1 cellular context compared by ENCODE assay signal in genomic region chr22:39174498-39175120, GRCh38.
TF ChIP-seq lines count a peak whose summit lies in the region.

No MANE protein-coding gene starts in this region.

TF ChIP-seq in HepG2, 621 proteins besides CTCF, POLR2A, EP300 and RAD21 (continued from another document and continues in another):
- TF ChIP-seq MLXIP (CRISPR knock-in tag; IDR thresholded peaks at IDR 0.05; ENCODE audit: borderline replicate concordance) (no peak), ZSCAN20 (CRISPR knock-in tag; IDR thresholded peaks at IDR 0.05; ENCODE audit: borderline replicate concordance) (no peak), ZNF326 (CRISPR knock-in tag; IDR thresholded peaks at IDR 0.05; ENCODE audit: borderline replicate concordance) (no peak), SMAD3 (CRISPR knock-in tag; IDR thresholded peaks at IDR 0.05) (peak; percentile 88), SOX6 (IDR thresholded peaks at IDR 0.05) (no peak), SOX6 (CRISPR knock-in tag; IDR thresholded peaks at IDR 0.05) (peak; percentile 92), ZMYM3 (CRISPR knock-in tag; IDR thresholded peaks at IDR 0.05) (peak; percentile 83), HNF4A (CRISPR knock-in tag; IDR thresholded peaks at IDR 0.05) (peak; percentile 46; the same call in 1 of the 2 replicates), ZNF275 (CRISPR knock-in tag; IDR thresholded peaks at IDR 0.05; ENCODE audit: borderline replicate concordance) (no peak), ZNF644 (CRISPR knock-in tag; IDR thresholded peaks at IDR 0.05; ENCODE audit: low read depth) (no peak), NFKBIZ (CRISPR knock-in tag; IDR thresholded peaks at IDR 0.05) (peak; percentile 85), MEF2D (CRISPR knock-in tag; IDR thresholded peaks at IDR 0.05) (peak; percentile 76), NFKB2 (CRISPR knock-in tag; IDR thresholded peaks at IDR 0.05; ENCODE audit: borderline replicate concordance) (no peak; the same call in 1 of the 2 replicates), ZNF639 (CRISPR knock-in tag; conservative IDR thresholded peaks at IDR 0.05) (0 out of 2 replicates have a peak, but pooled peaks have one; percentile 21), KLF13 (CRISPR knock-in tag; IDR thresholded peaks at IDR 0.05) (no peak), ATF7 (IDR thresholded peaks at IDR 0.05) (peak; percentile 99), ATF7 (CRISPR knock-in tag; IDR thresholded peaks at IDR 0.05) (peak; percentile 99), ATF4 (CRISPR knock-in tag; IDR thresholded peaks at IDR 0.05) (peak in 1 of 2 experiments; percentile 54; a peak in 1 of 4 replicates), BHLHE40 (IDR thresholded peaks at IDR 0.05; ENCODE audit: low read length) (no peak), MTF1 (CRISPR knock-in tag; IDR thresholded peaks at IDR 0.05) (no peak), RFXAP (CRISPR knock-in tag; IDR thresholded peaks at IDR 0.05; ENCODE audit: borderline replicate concordance) (no peak), MEIS1 (CRISPR knock-in tag; IDR thresholded peaks at IDR 0.05; ENCODE audit: borderline replicate concordance) (no peak), CREBL2 (CRISPR knock-in tag; IDR thresholded peaks at IDR 0.05; ENCODE audit: borderline replicate concordance) (no peak), ZNF503 (CRISPR knock-in tag; IDR thresholded peaks at IDR 0.05) (peak; percentile 85; the same call in 1 of the 2 replicates), BCL3 (CRISPR knock-in tag; IDR thresholded peaks at IDR 0.05) (no peak), DNMT1 (CRISPR knock-in tag; IDR thresholded peaks at IDR 0.05) (no peak)
- TF ChIP-seq, protein P1, sequence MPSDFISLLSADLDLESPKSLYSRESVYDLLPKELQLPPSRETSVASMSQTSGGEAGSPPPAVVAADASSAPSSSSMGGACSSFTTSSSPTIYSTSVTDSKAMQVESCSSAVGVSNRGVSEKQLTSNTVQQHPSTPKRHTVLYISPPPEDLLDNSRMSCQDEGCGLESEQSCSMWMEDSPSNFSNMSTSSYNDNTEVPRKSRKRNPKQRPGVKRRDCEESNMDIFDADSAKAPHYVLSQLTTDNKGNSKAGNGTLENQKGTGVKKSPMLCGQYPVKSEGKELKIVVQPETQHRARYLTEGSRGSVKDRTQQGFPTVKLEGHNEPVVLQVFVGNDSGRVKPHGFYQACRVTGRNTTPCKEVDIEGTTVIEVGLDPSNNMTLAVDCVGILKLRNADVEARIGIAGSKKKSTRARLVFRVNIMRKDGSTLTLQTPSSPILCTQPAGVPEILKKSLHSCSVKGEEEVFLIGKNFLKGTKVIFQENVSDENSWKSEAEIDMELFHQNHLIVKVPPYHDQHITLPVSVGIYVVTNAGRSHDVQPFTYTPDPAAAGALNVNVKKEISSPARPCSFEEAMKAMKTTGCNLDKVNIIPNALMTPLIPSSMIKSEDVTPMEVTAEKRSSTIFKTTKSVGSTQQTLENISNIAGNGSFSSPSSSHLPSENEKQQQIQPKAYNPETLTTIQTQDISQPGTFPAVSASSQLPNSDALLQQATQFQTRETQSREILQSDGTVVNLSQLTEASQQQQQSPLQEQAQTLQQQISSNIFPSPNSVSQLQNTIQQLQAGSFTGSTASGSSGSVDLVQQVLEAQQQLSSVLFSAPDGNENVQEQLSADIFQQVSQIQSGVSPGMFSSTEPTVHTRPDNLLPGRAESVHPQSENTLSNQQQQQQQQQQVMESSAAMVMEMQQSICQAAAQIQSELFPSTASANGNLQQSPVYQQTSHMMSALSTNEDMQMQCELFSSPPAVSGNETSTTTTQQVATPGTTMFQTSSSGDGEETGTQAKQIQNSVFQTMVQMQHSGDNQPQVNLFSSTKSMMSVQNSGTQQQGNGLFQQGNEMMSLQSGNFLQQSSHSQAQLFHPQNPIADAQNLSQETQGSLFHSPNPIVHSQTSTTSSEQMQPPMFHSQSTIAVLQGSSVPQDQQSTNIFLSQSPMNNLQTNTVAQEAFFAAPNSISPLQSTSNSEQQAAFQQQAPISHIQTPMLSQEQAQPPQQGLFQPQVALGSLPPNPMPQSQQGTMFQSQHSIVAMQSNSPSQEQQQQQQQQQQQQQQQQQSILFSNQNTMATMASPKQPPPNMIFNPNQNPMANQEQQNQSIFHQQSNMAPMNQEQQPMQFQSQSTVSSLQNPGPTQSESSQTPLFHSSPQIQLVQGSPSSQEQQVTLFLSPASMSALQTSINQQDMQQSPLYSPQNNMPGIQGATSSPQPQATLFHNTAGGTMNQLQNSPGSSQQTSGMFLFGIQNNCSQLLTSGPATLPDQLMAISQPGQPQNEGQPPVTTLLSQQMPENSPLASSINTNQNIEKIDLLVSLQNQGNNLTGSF (CRISPR knock-in tag; IDR thresholded peaks at IDR 0.05) = no peak
- TF ChIP-seq, protein P2, sequence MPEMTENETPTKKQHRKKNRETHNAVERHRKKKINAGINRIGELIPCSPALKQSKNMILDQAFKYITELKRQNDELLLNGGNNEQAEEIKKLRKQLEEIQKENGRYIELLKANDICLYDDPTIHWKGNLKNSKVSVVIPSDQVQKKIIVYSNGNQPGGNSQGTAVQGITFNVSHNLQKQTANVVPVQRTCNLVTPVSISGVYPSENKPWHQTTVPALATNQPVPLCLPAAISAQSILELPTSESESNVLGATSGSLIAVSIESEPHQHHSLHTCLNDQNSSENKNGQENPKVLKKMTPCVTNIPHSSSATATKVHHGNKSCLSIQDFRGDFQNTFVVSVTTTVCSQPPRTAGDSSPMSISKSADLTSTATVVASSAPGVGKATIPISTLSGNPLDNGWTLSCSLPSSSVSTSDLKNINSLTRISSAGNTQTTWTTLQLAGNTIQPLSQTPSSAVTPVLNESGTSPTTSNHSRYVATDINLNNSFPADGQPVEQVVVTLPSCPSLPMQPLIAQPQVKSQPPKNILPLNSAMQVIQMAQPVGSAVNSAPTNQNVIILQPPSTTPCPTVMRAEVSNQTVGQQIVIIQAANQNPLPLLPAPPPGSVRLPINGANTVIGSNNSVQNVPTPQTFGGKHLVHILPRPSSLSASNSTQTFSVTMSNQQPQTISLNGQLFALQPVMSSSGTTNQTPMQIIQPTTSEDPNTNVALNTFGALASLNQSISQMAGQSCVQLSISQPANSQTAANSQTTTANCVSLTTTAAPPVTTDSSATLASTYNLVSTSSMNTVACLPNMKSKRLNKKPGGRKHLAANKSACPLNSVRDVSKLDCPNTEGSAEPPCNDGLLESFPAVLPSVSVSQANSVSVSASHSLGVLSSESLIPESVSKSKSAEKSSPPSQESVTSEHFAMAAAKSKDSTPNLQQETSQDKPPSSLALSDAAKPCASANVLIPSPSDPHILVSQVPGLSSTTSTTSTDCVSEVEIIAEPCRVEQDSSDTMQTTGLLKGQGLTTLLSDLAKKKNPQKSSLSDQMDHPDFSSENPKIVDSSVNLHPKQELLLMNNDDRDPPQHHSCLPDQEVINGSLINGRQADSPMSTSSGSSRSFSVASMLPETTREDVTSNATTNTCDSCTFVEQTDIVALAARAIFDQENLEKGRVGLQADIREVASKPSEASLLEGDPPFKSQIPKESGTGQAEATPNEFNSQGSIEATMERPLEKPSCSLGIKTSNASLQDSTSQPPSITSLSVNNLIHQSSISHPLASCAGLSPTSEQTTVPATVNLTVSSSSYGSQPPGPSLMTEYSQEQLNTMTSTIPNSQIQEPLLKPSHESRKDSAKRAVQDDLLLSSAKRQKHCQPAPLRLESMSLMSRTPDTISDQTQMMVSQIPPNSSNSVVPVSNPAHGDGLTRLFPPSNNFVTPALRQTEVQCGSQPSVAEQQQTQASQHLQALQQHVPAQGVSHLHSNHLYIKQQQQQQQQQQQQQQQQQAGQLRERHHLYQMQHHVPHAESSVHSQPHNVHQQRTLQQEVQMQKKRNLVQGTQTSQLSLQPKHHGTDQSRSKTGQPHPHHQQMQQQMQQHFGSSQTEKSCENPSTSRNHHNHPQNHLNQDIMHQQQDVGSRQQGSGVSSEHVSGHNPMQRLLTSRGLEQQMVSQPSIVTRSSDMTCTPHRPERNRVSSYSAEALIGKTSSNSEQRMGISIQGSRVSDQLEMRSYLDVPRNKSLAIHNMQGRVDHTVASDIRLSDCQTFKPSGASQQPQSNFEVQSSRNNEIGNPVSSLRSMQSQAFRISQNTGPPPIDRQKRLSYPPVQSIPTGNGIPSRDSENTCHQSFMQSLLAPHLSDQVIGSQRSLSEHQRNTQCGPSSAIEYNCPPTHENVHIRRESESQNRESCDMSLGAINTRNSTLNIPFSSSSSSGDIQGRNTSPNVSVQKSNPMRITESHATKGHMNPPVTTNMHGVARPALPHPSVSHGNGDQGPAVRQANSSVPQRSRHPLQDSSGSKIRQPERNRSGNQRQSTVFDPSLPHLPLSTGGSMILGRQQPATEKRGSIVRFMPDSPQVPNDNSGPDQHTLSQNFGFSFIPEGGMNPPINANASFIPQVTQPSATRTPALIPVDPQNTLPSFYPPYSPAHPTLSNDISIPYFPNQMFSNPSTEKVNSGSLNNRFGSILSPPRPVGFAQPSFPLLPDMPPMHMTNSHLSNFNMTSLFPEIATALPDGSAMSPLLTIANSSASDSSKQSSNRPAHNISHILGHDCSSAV (CRISPR knock-in tag; IDR thresholded peaks at IDR 0.05; ENCODE audit: borderline replicate concordance) = no peak
- TF ChIP-seq, protein P3, sequence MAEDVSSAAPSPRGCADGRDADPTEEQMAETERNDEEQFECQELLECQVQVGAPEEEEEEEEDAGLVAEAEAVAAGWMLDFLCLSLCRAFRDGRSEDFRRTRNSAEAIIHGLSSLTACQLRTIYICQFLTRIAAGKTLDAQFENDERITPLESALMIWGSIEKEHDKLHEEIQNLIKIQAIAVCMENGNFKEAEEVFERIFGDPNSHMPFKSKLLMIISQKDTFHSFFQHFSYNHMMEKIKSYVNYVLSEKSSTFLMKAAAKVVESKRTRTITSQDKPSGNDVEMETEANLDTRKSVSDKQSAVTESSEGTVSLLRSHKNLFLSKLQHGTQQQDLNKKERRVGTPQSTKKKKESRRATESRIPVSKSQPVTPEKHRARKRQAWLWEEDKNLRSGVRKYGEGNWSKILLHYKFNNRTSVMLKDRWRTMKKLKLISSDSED (CRISPR knock-in tag; IDR thresholded peaks at IDR 0.05) = no peak
